Comparison of ENCODE assay signal across 12 cellular contexts in the genomic region with DNA sequence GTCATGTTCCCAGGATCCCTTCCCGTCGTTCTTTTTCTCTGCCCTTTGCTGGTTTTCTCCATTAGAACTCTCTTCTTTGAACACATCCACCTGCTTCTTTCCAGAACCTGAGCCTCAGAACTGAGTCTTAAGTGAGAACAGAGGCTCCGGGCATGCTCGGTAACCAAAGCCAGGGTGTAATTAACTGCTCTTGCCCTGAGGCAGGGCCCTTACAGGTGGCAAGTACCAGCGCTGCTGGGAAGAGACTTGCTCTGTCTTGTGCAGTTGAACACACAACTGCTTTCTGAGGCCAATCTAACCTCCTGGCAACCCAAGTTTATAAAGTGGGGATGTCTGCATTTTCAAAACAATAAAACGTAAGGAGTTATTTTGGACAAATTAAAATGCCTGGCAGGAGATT. TPM values are rescaled to one million over a fixed set of nuclear protein-coding genes. Genes with fewer than 3 reads are reported as not detected.
DNase-seq lines count a peak whose midpoint lies in the region; ATAC-seq and TF ChIP-seq lines count a peak whose summit lies in the region.
"Had no signal": no experiment of that assay in that cellular context is flagged by ENCODE, and none has a peak within 500 bp of the region (broad histone marks: within the 10 kb centered on the region; RNA-seq: fewer than 3 reads in every experiment).

No MANE protein-coding gene starts in this region.

- H3K4me1 ChIP-seq in NT2/D1 (ENCODE audit: insufficient read depth, insufficient read length) = no peaks in the 10 kb centered on the region
- H3K4me1 ChIP-seq in smooth muscle cell (ENCODE audit: low read depth) = peaks cover 12% of the 10 kb centered on the region

- H3K36me3 ChIP-seq in NT2/D1 (ENCODE audit: insufficient read depth, insufficient read length, low read length) (no peaks in the 10 kb centered on the region), smooth muscle cell (ENCODE audit: low read depth) (no peaks in the 10 kb centered on the region)
- H3K36me3 ChIP-seq: gastroesophageal sphincter had no signal

- no peaks in the 10 kb centered on the region for H3K9me3 Mint-ChIP-seq in activated T-cell treated with anti-CD3 and anti-CD28 coated beads, Interleukin-2, amount 50 U/mL, for 24 hours
- no peaks in the 10 kb centered on the region for H3K9me3 Mint-ChIP-seq in activated T-cell treated with anti-CD3 and anti-CD28 coated beads, Interleukin-2, amount 50 U/mL, for 4 hours
- no peaks in the 10 kb centered on the region for H3K9me3 Mint-ChIP-seq in effector memory CD8-positive, alpha-beta T cell
- H3K9me3 Mint-ChIP-seq: CD4-positive, alpha-beta T cell; natural killer cell had no signal

- no peaks in the 10 kb centered on the region for H4K20me1 ChIP-seq in smooth muscle cell (ENCODE audit: low read depth)

- no peak for TF ChIP-seq CTCF in smooth muscle cell (IDR thresholded peaks at IDR 0.05; ENCODE audit: borderline replicate concordance, insufficient read depth, poor library complexity, severe bottlenecking)

- H3K4me2 ChIP-seq in smooth muscle cell = peak overlapping the region; percentile 96

- H3K36me3 Mint-ChIP-seq in activated T-cell treated with anti-CD3 and anti-CD28 coated beads, Interleukin-2, amount 50 U/mL, for 24 hours (ENCODE audit: low read depth) = no peaks in the 10 kb centered on the region
- no peaks in the 10 kb centered on the region for H3K36me3 Mint-ChIP-seq in activated T-cell treated with anti-CD3 and anti-CD28 coated beads, Interleukin-2, amount 50 U/mL, for 4 hours (ENCODE audit: insufficient read depth)
- H3K36me3 Mint-ChIP-seq in effector memory CD8-positive, alpha-beta T cell (ENCODE audit: insufficient read depth) = no peaks in the 10 kb centered on the region
- H3K36me3 Mint-ChIP-seq: natural killer cell had no signal

- H3K79me2 ChIP-seq in smooth muscle cell (ENCODE audit: low read depth) = no peaks in the 10 kb centered on the region

- no peak overlapping the region for H3K9ac ChIP-seq in NT2/D1 (ENCODE audit: insufficient read length, low read depth)
- H3K9ac ChIP-seq in smooth muscle cell (ENCODE audit: low read depth) = no peak overlapping the region

- no peak overlapping the region for H2AFZ ChIP-seq in smooth muscle cell (ENCODE audit: low read depth)

- H3K9me3 ChIP-seq in NT2/D1 (ENCODE audit: insufficient read depth, low read length) (no peaks in the 10 kb centered on the region), smooth muscle cell (replicated peaks; ENCODE audit: low read depth) (no peaks in the 10 kb centered on the region)
- H3K9me3 ChIP-seq: gastroesophageal sphincter had no signal

- H3K27me3 Mint-ChIP-seq in activated T-cell treated with anti-CD3 and anti-CD28 coated beads, Interleukin-2, amount 50 U/mL, for 24 hours = peaks cover 62% of the 10 kb centered on the region
- H3K27me3 Mint-ChIP-seq in activated T-cell treated with anti-CD3 and anti-CD28 coated beads, Interleukin-2, amount 50 U/mL, for 4 hours (ENCODE audit: low read depth) = peaks cover 44% of the 10 kb centered on the region
- H3K27me3 Mint-ChIP-seq in effector memory CD8-positive, alpha-beta T cell = peaks cover 38 to 66% of the 10 kb centered on the region in 2 donors

- H3K4me1 Mint-ChIP-seq in activated T-cell treated with anti-CD3 and anti-CD28 coated beads, Interleukin-2, amount 50 U/mL, for 24 hours (ENCODE audit: low read depth) = peaks cover 6% of the 10 kb centered on the region
- peaks cover 6% of the 10 kb centered on the region for H3K4me1 Mint-ChIP-seq in activated T-cell treated with anti-CD3 and anti-CD28 coated beads, Interleukin-2, amount 50 U/mL, for 4 hours (ENCODE audit: low read depth)
- peaks cover 0 to 3% of the 10 kb centered on the region in 2 donors for H3K4me1 Mint-ChIP-seq in effector memory CD8-positive, alpha-beta T cell (ENCODE audit: low read depth in 2 of 2)

- H3K27me3 ChIP-seq in NT2/D1 (ENCODE audit: insufficient read depth, insufficient read length) = peaks cover 48% of the 10 kb centered on the region
- H3K27me3 ChIP-seq in smooth muscle cell (ENCODE audit: low read depth) = peaks cover 61% of the 10 kb centered on the region

- no peaks in the 10 kb centered on the region for H3F3A ChIP-seq in smooth muscle cell (ENCODE audit: low read depth)

- no peak for DNase-seq in activated T-cell treated with anti-CD3 and anti-CD28 coated beads, Interleukin-2, amount 50 U/mL, for 24 hours
- no peak for DNase-seq in activated T-cell treated with anti-CD3 and anti-CD28 coated beads, Interleukin-2, amount 50 U/mL, for 4 hours
- DNase-seq in NT2/D1 (ENCODE audit: low read depth, low spot score) (no peak), glomerular visceral epithelial cell (ENCODE audit: extremely low spot score) (peak; percentile 21), smooth muscle cell (lab: John Stamatoyannopoulos, UW; ENCODE audit: unreplicated experiment) (no peak), SKM-1 treated with dmso at 0.1 percent for 144 hours (lab: John Stamatoyannopoulos, UW; ENCODE audit: unreplicated experiment) (no peak), HuH-7.5 (ENCODE audit: low spot score) (no peak)
- no peak for DNase-seq in effector memory CD8-positive, alpha-beta T cell
- DNase-seq: CD4-positive, alpha-beta T cell; natural killer cell had no signal

- H3K27ac ChIP-seq in smooth muscle cell (ENCODE audit: low read depth) = no peak overlapping the region
- H3K27ac ChIP-seq: gastroesophageal sphincter, VCaP had no signal

- 18% methylated on average over 6 of the region's 6 CpGs for WGBS in smooth muscle cell (ENCODE audit: low lambda C conversion rate)

- no peak for ATAC-seq in activated T-cell treated with anti-CD3 and anti-CD28 coated beads, Interleukin-2, amount 50 U/mL, for 4 hours
- no peak for ATAC-seq in effector memory CD8-positive, alpha-beta T cell (replicated peaks)
- ATAC-seq: gastroesophageal sphincter, natural killer cell had no signal

- no peak overlapping the region for H3K27ac Mint-ChIP-seq in activated T-cell treated with anti-CD3 and anti-CD28 coated beads, Interleukin-2, amount 50 U/mL, for 24 hours
- no peak overlapping the region for H3K27ac Mint-ChIP-seq in effector memory CD8-positive, alpha-beta T cell
- H3K27ac Mint-ChIP-seq: CD4-positive, alpha-beta T cell; natural killer cell had no signal

- H3K4me3 ChIP-seq in NT2/D1 (ENCODE audit: insufficient read length, low read depth) = peak overlapping the region; percentile 67
- peak overlapping the region; percentile 57 for H3K4me3 ChIP-seq in smooth muscle cell

- peak overlapping the region; percentile 50 for H3K4me3 Mint-ChIP-seq in activated T-cell treated with anti-CD3 and anti-CD28 coated beads, Interleukin-2, amount 50 U/mL, for 24 hours
- no peak overlapping the region for H3K4me3 Mint-ChIP-seq in activated T-cell treated with anti-CD3 and anti-CD28 coated beads, Interleukin-2, amount 50 U/mL, for 4 hours
- peak overlapping the region in 1 of 2 donors; percentile 6 for H3K4me3 Mint-ChIP-seq in effector memory CD8-positive, alpha-beta T cell
- H3K4me3 Mint-ChIP-seq: CD4-positive, alpha-beta T cell had no signal

RNA-seq across cellular contexts. Expression of a gene that starts 12.3 kb away (rescaled TPM):
- 100 to 1,000 TPM; 124 to 154 (median 130) TPM for total RNA-seq in activated T-cell treated with anti-CD3 and anti-CD28 coated beads, Interleukin-2, amount 50 U/mL, for 4 hours
- 50.7 and 56.5 TPM in 2 replicates for total RNA-seq in smooth muscle cell
- 33.5 and 33.7 TPM in 2 replicates for polyA plus RNA-seq in smooth muscle cell
